8 cellular contexts compared by ENCODE assay signal in genomic region chr4:102826105-102826889, GRCh38.
DNase-seq lines count a peak whose midpoint lies in the region; ATAC-seq and TF ChIP-seq lines count a peak whose summit lies in the region.

No MANE protein-coding gene starts in this region.

- H3K27me3 ChIP-seq in muscle layer of duodenum (ENCODE audit: low read depth, low read length) = no peaks in the 10 kb centered on the region

- peaks cover 26 to 39% of the 10 kb centered on the region in 2 donors for H3K4me1 ChIP-seq in muscle layer of duodenum (ENCODE audit: control insufficient read depth in 1 of 2, insufficient read depth in 2 of 2, low read length in 2 of 2)

- DNase-seq in AG09309 (ENCODE audit: low read depth) (no peak), cardiac fibroblast (ENCODE audit: low read depth in 2 of 2) (no peak), DMS53 treated with DMSO at 0.1 percent for 48 hours (lab: John Stamatoyannopoulos, UW; ENCODE audit: unreplicated experiment) (no peak), NCI-H1930 (lab: John Stamatoyannopoulos, UW) (no peak), GM19240 (ENCODE audit: insufficient read length, low spot score) (no peak)

- TF ChIP-seq CTCF in AG09309 (IDR thresholded peaks at IDR 0.05; ENCODE audit: control insufficient read depth, insufficient read depth, low read depth, low read length, missing control alignments) (no peak), cardiac fibroblast (IDR thresholded peaks at IDR 0.05; ENCODE audit: low read depth, low read length) (no peak)

- peak overlapping the region; percentile 80 for H3K4me3 ChIP-seq in AG09309 (ENCODE audit: control insufficient read depth, low read depth, low read length)
- H3K4me3 ChIP-seq in cardiac fibroblast (replicated peaks in 1 of 2; ENCODE audit: low read depth in 2 of 2, low read length in 2 of 2) = peak overlapping the region; percentile 91 to 93
- H3K4me3 ChIP-seq in muscle layer of duodenum (ENCODE audit: low read depth in 1 of 2, low read length in 2 of 2) = peak overlapping the region; percentile 90 to 92

- H3K27ac ChIP-seq in muscle layer of duodenum (ENCODE audit: low read length) = peak overlapping the region; percentile 99

- H3K36me3 ChIP-seq in muscle layer of duodenum (ENCODE audit: control insufficient read depth in 1 of 2, insufficient read depth in 2 of 2, low read length in 2 of 2) = peaks cover 4 to 40% of the 10 kb centered on the region in 2 donors

- ATAC-seq in HG02759 (IDR thresholded peaks at IDR 0.05; ENCODE audit: unreplicated experiment) (peak; percentile 0), GM18861 (IDR thresholded peaks at IDR 0.05; ENCODE audit: unreplicated experiment) (no peak)

- no peaks in the 10 kb centered on the region for H3K9me3 ChIP-seq in muscle layer of duodenum (ENCODE audit: control insufficient read depth in 1 of 2, low read length in 2 of 2)
